26 cellular contexts compared by ENCODE assay signal in the genomic region with DNA sequence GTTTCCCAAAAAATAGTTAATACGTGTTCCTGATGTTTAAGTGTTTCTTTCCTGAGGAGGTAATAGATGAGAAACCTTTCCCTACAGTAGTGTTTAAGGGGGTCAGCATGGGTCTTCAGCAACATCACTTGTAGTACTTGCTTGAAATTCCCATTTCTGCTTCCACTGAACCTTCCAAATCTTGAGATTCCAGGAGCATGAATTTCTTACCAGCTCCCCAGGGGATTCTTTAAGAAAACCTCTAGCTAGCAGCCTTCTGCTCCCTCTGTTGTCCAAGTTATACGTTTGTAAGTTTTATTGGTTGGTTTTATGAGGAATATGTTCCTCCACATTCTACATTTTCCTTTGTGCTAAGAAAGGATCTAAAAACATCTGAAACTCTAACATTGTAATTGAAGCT. TPM values are rescaled to one million over a fixed set of nuclear protein-coding genes. Genes with fewer than 3 reads are reported as not detected.
"Had no signal": no experiment of that assay in that cellular context is flagged by ENCODE, and none has a peak within 500 bp of the region (broad histone marks: within the 10 kb centered on the region; RNA-seq: fewer than 3 reads in every experiment).

No MANE protein-coding gene starts in this region.

- H3K4me3 ChIP-seq: colonic mucosa, lung, psoas muscle, sigmoid colon, stomach, testis, tibial artery had no signal

- ATAC-seq: esophagus mucosa; left lobe of liver; natural killer cell treated with Interleukin-12 subunit alpha and Interleukin-12 subunit beta and Interleukin-15 and Interleukin-18, amount 100 ng/mL, for 72 hours; psoas muscle; right cardiac atrium; stimulated activated effector memory CD8-positive, alpha-beta T cell treated with anti-CD3 and anti-CD28 coated beads, Interleukin-12 subunit alpha, Interleukin-12 subunit beta, amount 100 ng/mL, for 72 hours had no signal

- H3K36me3 ChIP-seq: colonic mucosa, sigmoid colon, stomach, tibial artery had no signal

- H3K4me1 ChIP-seq: colonic mucosa, psoas muscle, sigmoid colon, testis, tibial artery had no signal

- H3K27ac ChIP-seq: colonic mucosa, epithelial cell of prostate, psoas muscle, sigmoid colon, stomach, testis, tibial artery had no signal

- FAIRE-seq: frontal cortex, kidney had no signal

- H3K9me3 ChIP-seq: colonic mucosa, sigmoid colon, testis, tibial artery had no signal

- DNase-seq: colonic mucosa; effector CD8-positive, alpha-beta T cell; endodermal cell; hypothalamus; kidney; psoas muscle; right cardiac atrium; sigmoid colon; stimulated activated CD4-positive, alpha-beta T cell treated with anti-CD3 and anti-CD28 coated beads, Interleukin-2, amount 100 ng/mL, for 24 hours; stimulated activated CD4-positive, alpha-beta T cell treated with anti-CD3 and anti-CD28 coated beads, Interleukin-4, amount 100 ng/mL, for 24 hours; stimulated activated naive CD4-positive, alpha-beta T cell treated with Interleukin-2 at 50 U/mL for 16 hours; stomach; substantia nigra; testis; tibial artery had no signal

- H3K27me3 ChIP-seq: colonic mucosa, sigmoid colon, stomach, testis, tibial artery had no signal

RNA-seq across cellular contexts. Expression of gene ACP3, which starts 38.2 kb away (rescaled TPM):
- total RNA-seq: chondrocyte; frontal cortex; left lobe of liver; natural killer cell treated with Interleukin-12 subunit alpha and Interleukin-12 subunit beta and Interleukin-15 and Interleukin-18, amount 100 ng/mL, for 72 hours; neural crest cell; osteocyte; renal cortical epithelial cell had no signal
